ENCODE assay signal across 19 cellular contexts in genomic region chr6:145656128-145656527, GRCh38.
"Had no signal": no experiment of that assay in that cellular context is flagged by ENCODE, and none has a peak within 500 bp of the region (broad histone marks: within the 10 kb centered on the region; RNA-seq: fewer than 3 reads in every experiment).

No MANE protein-coding gene starts in this region.

- H3K9me3 Mint-ChIP-seq: activated B cell treated with CpG ODN at 0.5 μM for 24 hours; activated CD4-positive, alpha-beta T cell treated with anti-CD3 and anti-CD28 coated beads, Interleukin-2, amount 10 ng/mL, durations not matched to agents 24 days and 14 days; activated T-cell treated with anti-CD3 and anti-CD28 coated beads, Interleukin-2, amount 50 U/mL, for 72 hours; brain; dendritic cell treated with granulocyte-macrophage colony-stimulating factor and Interleukin-4, amounts not matched to agents 40 ng/mL and 50 ng/mL, for 4 days; effector memory CD8-positive, alpha-beta T cell; neural crest cell; T-cell had no signal

- H3K27ac ChIP-seq: epithelial cell of prostate, ovary had no signal

- DNase-seq: activated B cell treated with CpG ODN at 0.5 μM for 24 hours; activated CD4-positive, alpha-beta T cell treated with anti-CD3 and anti-CD28 coated beads, Interleukin-2, amount 10 ng/mL, durations not matched to agents 24 days and 14 days; activated CD8-positive, alpha-beta memory T cell treated with anti-CD3 and anti-CD28 coated beads, Interleukin-2, amount 50 U/mL, for 48 hours; activated CD8-positive, alpha-beta T cell treated with anti-CD3 and anti-CD28 coated beads, Interleukin-2, amount 10 ng/mL, durations not matched to agents 7 days and 5 days; activated gamma-delta T cell; activated T-cell treated with anti-CD3 and anti-CD28 coated beads, Interleukin-2, amount 50 U/mL, for 72 hours; amniotic stem cell; cerebellar nuclear complex; effector memory CD8-positive, alpha-beta T cell; ovary; stimulated activated CD4-positive, alpha-beta T cell treated with anti-CD3 and anti-CD28 coated beads, Interleukin-1b, Interleukin-23, amount 100 ng/mL, for 48 hours; T-cell; T1000 had no signal

- H3K27me3 Mint-ChIP-seq: activated B cell treated with CpG ODN at 0.5 μM for 24 hours; activated CD4-positive, alpha-beta T cell treated with anti-CD3 and anti-CD28 coated beads, Interleukin-2, amount 10 ng/mL, durations not matched to agents 24 days and 14 days; activated naive CD8-positive, alpha-beta T cell; dendritic cell treated with granulocyte-macrophage colony-stimulating factor and Interleukin-4, amounts not matched to agents 40 ng/mL and 50 ng/mL, for 4 days; effector memory CD8-positive, alpha-beta T cell; T-cell had no signal

- H3K4me3 ChIP-seq: ovary had no signal

- H3K4me1 Mint-ChIP-seq: activated CD4-positive, alpha-beta T cell treated with anti-CD3 and anti-CD28 coated beads, Interleukin-2, amount 10 ng/mL, durations not matched to agents 24 days and 14 days; neural crest cell; T-cell had no signal

- ATAC-seq: activated CD8-positive, alpha-beta T cell treated with anti-CD3 and anti-CD28 coated beads, Interleukin-2, amount 10 ng/mL, durations not matched to agents 7 days and 5 days; activated T-cell treated with anti-CD3 and anti-CD28 coated beads, Interleukin-2, amount 50 U/mL, for 72 hours; effector memory CD8-positive, alpha-beta T cell; sciatic nerve; T-cell had no signal

- H3K4me3 Mint-ChIP-seq: activated B cell treated with CpG ODN at 0.5 μM for 24 hours; activated CD4-positive, alpha-beta T cell treated with anti-CD3 and anti-CD28 coated beads, Interleukin-2, amount 10 ng/mL, durations not matched to agents 24 days and 14 days; activated CD8-positive, alpha-beta T cell treated with anti-CD3 and anti-CD28 coated beads, Interleukin-2, amount 10 ng/mL, durations not matched to agents 7 days and 5 days; activated naive CD8-positive, alpha-beta T cell; activated T-cell treated with anti-CD3 and anti-CD28 coated beads, Interleukin-2, amount 50 U/mL, for 72 hours; brain; dendritic cell treated with granulocyte-macrophage colony-stimulating factor and Interleukin-4, amounts not matched to agents 40 ng/mL and 50 ng/mL, for 4 days; effector memory CD8-positive, alpha-beta T cell; neural crest cell; T-cell had no signal

- H3K36me3 ChIP-seq: ovary had no signal

- H3K9me3 ChIP-seq: ovary had no signal

- H3K27me3 ChIP-seq: ovary had no signal

- H3K27ac Mint-ChIP-seq: activated B cell treated with CpG ODN at 0.5 μM for 24 hours; activated CD4-positive, alpha-beta T cell treated with anti-CD3 and anti-CD28 coated beads, Interleukin-2, amount 10 ng/mL, durations not matched to agents 24 days and 14 days; activated CD8-positive, alpha-beta T cell treated with anti-CD3 and anti-CD28 coated beads, Interleukin-2, amount 10 ng/mL, durations not matched to agents 7 days and 5 days; activated naive CD8-positive, alpha-beta T cell; activated T-cell treated with anti-CD3 and anti-CD28 coated beads, Interleukin-2, amount 50 U/mL, for 72 hours; brain; dendritic cell treated with granulocyte-macrophage colony-stimulating factor and Interleukin-4, amounts not matched to agents 40 ng/mL and 50 ng/mL, for 4 days; effector memory CD8-positive, alpha-beta T cell; T-cell had no signal
